Comparison of ENCODE assay signal across 8 cellular contexts in genomic region chr1:156419863-156420208, GRCh38. TPM values are rescaled to one million over a fixed set of nuclear protein-coding genes. Genes with fewer than 3 reads are reported as not detected.
DNase-seq lines count a peak whose midpoint lies in the region; ATAC-seq, FAIRE-seq and TF ChIP-seq lines count a peak whose summit lies in the region.
"Had no signal": no experiment of that assay in that cellular context is flagged by ENCODE, and none has a peak within 500 bp of the region (broad histone marks: within the 10 kb centered on the region; RNA-seq: fewer than 3 reads in every experiment).

No MANE protein-coding gene starts in this region.

- no peak overlapping the region for H2BK12ac ChIP-seq in H1 (ENCODE audit: low read depth, low read length)

- H2BK120ac ChIP-seq in H1 (replicated peaks; ENCODE audit: low read depth, low read length): no peak overlapping the region

- no peak overlapping the region for H2BK20ac ChIP-seq in H1 (ENCODE audit: low read length)

- no peak overlapping the region for H4K91ac ChIP-seq in H1 (replicated peaks; ENCODE audit: insufficient read length, low read length)

- no peak overlapping the region for H3K23ac ChIP-seq in H1 (ENCODE audit: insufficient read length)

- H3K4ac ChIP-seq in H1 (replicated peaks; ENCODE audit: insufficient read length, low read depth, low read length): no peak overlapping the region

- CTCF ChIA-PET in SK-N-SH (lab: Yijun Ruan, JAX): interaction anchor here (0.5 to 29.5 kb wide), 27 partner anchors 9 to 306 kb away, joined by 3 to 412 read pairs (median 5); partner anchors contain the start of genes HAPLN2 and PMF1
- CTCF ChIA-PET in H1 (lab: Charles Lee; ENCODE audit: partially characterized antibody): interaction anchor here (0.6 to 16.8 kb wide), 21 partner anchors 10 to 580 kb away, joined by 3 to 517 read pairs (median 4); no protein-coding TSS in a partner anchor

- no peaks in the 10 kb centered on the region for H3K9me3 ChIP-seq in SK-N-SH
- no peaks in the 10 kb centered on the region for H3K9me3 ChIP-seq in H1 (ENCODE audit: insufficient read depth in 2 of 2, low read depth in 1 of 2, low read length in 1 of 2)

- peaks cover 11 to 28% of the 10 kb centered on the region in 2 experiments; a peak in 3 of 4 replicates for H3K4me1 ChIP-seq in SK-N-SH (ENCODE audit: control insufficient read depth in 1 of 2, insufficient read depth in 2 of 2, low read depth in 1 of 2, low read length in 1 of 2)
- peaks cover 10 to 26% (median 16%) of the 10 kb centered on the region in 4 experiments for H3K4me1 ChIP-seq in H1 (replicated peaks in 1 of 4; ENCODE audit: control insufficient read depth in 3 of 4, insufficient read depth in 4 of 4, low read length in 3 of 4)

- FAIRE-seq in H1 (lab: Jason Lieb, UNC): no peak

- H3K18ac ChIP-seq in H1 (ENCODE audit: extremely low read depth, low read length): no peak overlapping the region; the same call in 1 of the 2 replicates

- no peaks in the 10 kb centered on the region for H3K36me3 ChIP-seq in SK-N-SH (replicated peaks in 1 of 2; ENCODE audit: control insufficient read depth in 1 of 2, insufficient read depth in 2 of 2, low read length in 1 of 2)
- H3K36me3 ChIP-seq in H1 (ENCODE audit: control insufficient read depth in 2 of 4, insufficient read depth in 4 of 4, low read length in 3 of 4): no peaks in the 10 kb centered on the region

- H3K27me3 ChIP-seq in SK-N-SH (ENCODE audit: insufficient read depth): peaks cover 46% of the 10 kb centered on the region
- peaks cover 34 to 58% (median 52%) of the 10 kb centered on the region in 4 experiments for H3K27me3 ChIP-seq in H1 (replicated peaks in 1 of 4; ENCODE audit: control insufficient read depth in 3 of 4, extremely low read depth in 1 of 4, insufficient read depth in 3 of 4, low read length in 3 of 4)

- 41% methylated on average over 5 of the region's 6 CpGs for WGBS in SK-N-SH (ENCODE audit: low lambda C conversion rate)
- WGBS in H1 (ENCODE audit: extremely low coverage in 1 of 2, insufficient coverage in 1 of 2, insufficient read length in 1 of 2, insufficient replicate concordance in 2 of 2, low coverage in 1 of 2, low lambda C conversion rate in 2 of 2, missing lambda C conversion rate in 1 of 2), 2 experiments: 5% methylated on average over 6 of the region's 6 CpGs; no CpG with 5 or more reads in 1 of the 2 experiments

- H3K27ac ChIP-seq in SK-N-SH (ENCODE audit: low read depth in 2 of 2, low read length in 1 of 2): no peak overlapping the region
- H3K27ac ChIP-seq in H1 (ENCODE audit: low read depth, low read length): no peak overlapping the region

- ATAC-seq in GM18868 (IDR thresholded peaks at IDR 0.05; ENCODE audit: unreplicated experiment): peak; percentile 7
- no peak for ATAC-seq in GM19023 (IDR thresholded peaks at IDR 0.05; ENCODE audit: unreplicated experiment)
- ATAC-seq: Panc1 had no signal

- TF ChIP-seq EP300 in SK-N-SH (IDR thresholded peaks at IDR 0.05; ENCODE audit: borderline replicate concordance in 1 of 2, low read depth in 1 of 2, low read length in 1 of 2): no peak
- TF ChIP-seq EP300 in H1 (IDR thresholded peaks at IDR 0.05; ENCODE audit: borderline replicate concordance in 1 of 2, low read depth in 2 of 2, low read length in 2 of 2): no peak

- H4K5ac ChIP-seq in H1 (ENCODE audit: insufficient read length, low read depth, low read length): no peak overlapping the region

- TF ChIP-seq RAD21 in SK-N-SH (IDR thresholded peaks at IDR 0.05; ENCODE audit: low read length) (0 out of 2 replicates have a peak, but pooled peaks have one; percentile 22), H1 (IDR thresholded peaks at IDR 0.05 in 1 of 2, conservative IDR thresholded peaks at IDR 0.05 in 1 of 2; ENCODE audit: low read depth in 2 of 2, low read length in 2 of 2) (peak; percentile 41 to 54; a peak in 3 of 4 replicates)

- POLR2A ChIA-PET in SK-N-SH (lab: Yijun Ruan, JAX) (interaction anchor here (1.2 kb wide), 1 partner anchor 9 kb away, joined by 3 read pairs; no protein-coding TSS in a partner anchor), H1 (lab: Charles Lee; ENCODE audit: partially characterized antibody) (interaction anchor here (0.7 to 2.1 kb wide), 13 partner anchors 9 to 79 kb away, joined by 3 to 26 read pairs (median 4); no protein-coding TSS in a partner anchor)

- peak; percentile 38 for TF ChIP-seq CTCF in SK-N-SH (IDR thresholded peaks at IDR 0.05)
- TF ChIP-seq CTCF in H1 (IDR thresholded peaks at IDR 0.05; ENCODE audit: control extremely low read depth in 1 of 3, insufficient read depth in 1 of 3, low read depth in 1 of 3, low read length in 3 of 3): peak; percentile 57 to 81 (median 80)

- no peaks in the 10 kb centered on the region for H3K79me1 ChIP-seq in H1 (ENCODE audit: low read depth, low read length)

- H3K4me3 ChIP-seq in SK-N-SH (ENCODE audit: low read depth in 2 of 2, low read length in 1 of 2) (peak overlapping the region; percentile 10 to 48; a peak in 2 of 4 replicates), H1 (ENCODE audit: extremely low read depth in 1 of 4, insufficient read depth in 2 of 4, low read depth in 3 of 4, low read length in 4 of 4) (peak overlapping the region; percentile 17 to 61 (median 44); a peak in 7 of 8 replicates)

- no peak overlapping the region for H2BK5ac ChIP-seq in H1 (ENCODE audit: low read depth, low read length)

- H2AK5ac ChIP-seq in H1 (ENCODE audit: low read depth, low read length): no peak overlapping the region

- H3F3A ChIP-seq in SK-N-SH (replicated peaks; ENCODE audit: insufficient read depth): peaks cover 4% of the 10 kb centered on the region

- H3K9me2 ChIP-seq in SK-N-SH: no peaks in the 10 kb centered on the region

- no peaks in the 10 kb centered on the region for H3K79me2 ChIP-seq in SK-N-SH (ENCODE audit: insufficient read depth)
- H3K79me2 ChIP-seq in H1 (ENCODE audit: control insufficient read depth in 1 of 2, insufficient read depth in 2 of 2, low read length in 2 of 2): no peaks in the 10 kb centered on the region

- H2BK15ac ChIP-seq in H1 (ENCODE audit: low read length): no peak overlapping the region; the same call in 1 of the 2 replicates

- H2AFZ ChIP-seq in SK-N-SH (ENCODE audit: low read depth) (no peak overlapping the region), H1 (ENCODE audit: low read length) (no peak overlapping the region)

- no peak overlapping the region for H4K8ac ChIP-seq in H1 (ENCODE audit: extremely low read depth, insufficient read depth, low read length)

- peaks cover 11% of the 10 kb centered on the region for H3K23me2 ChIP-seq in H1 (ENCODE audit: low read depth, low read length)

- peak; percentile 84 for DNase-seq in SK-N-SH
- DNase-seq in H1 (ENCODE audit: low read depth in 1 of 2, low spot score in 2 of 2): peak in 1 of 2 experiments; percentile 82
- DNase-seq in stimulated activated CD8-positive, alpha-beta memory T cell treated with anti-CD3 and anti-CD28 coated beads, Interleukin-7, amount 100 ng/mL, for 4 hours (ENCODE audit: low read depth in 2 of 2): peak; percentile 37 to 38
- no peak for DNase-seq in NCI-H2227 treated with DMSO at 0.1 percent for 48 hours (lab: John Stamatoyannopoulos, UW)
- no peak for DNase-seq in dedifferentiated amniotic fluid mesenchymal stem cell (ENCODE audit: extremely low spot score)

- H3K14ac ChIP-seq in H1 (ENCODE audit: insufficient read length): no peak overlapping the region

- H3K4me2 ChIP-seq in SK-N-SH (peak overlapping the region; percentile 69), H1 (ENCODE audit: insufficient read depth in 1 of 2, low read depth in 2 of 2, low read length in 2 of 2) (peak overlapping the region; percentile 78 to 96)

- H4K20me1 ChIP-seq in SK-N-SH (ENCODE audit: insufficient read depth) (no peaks in the 10 kb centered on the region), H1 (replicated peaks in 1 of 2; ENCODE audit: control insufficient read depth in 1 of 2, insufficient read depth in 2 of 2, low read length in 2 of 2) (peaks cover 0 to 5% of the 10 kb centered on the region in 2 experiments)

- H3K9ac ChIP-seq in SK-N-SH (no peak overlapping the region), H1 (replicated peaks in 1 of 4; ENCODE audit: extremely low read depth in 1 of 4, low read depth in 3 of 4, low read length in 3 of 4) (no peak overlapping the region)

- H3K56ac ChIP-seq in H1 (replicated peaks; ENCODE audit: insufficient read length, low read depth, low read length): no peak overlapping the region

- TF ChIP-seq POLR2A in H1 (IDR thresholded peaks at IDR 0.05; ENCODE audit: control extremely low read depth in 1 of 2, low read depth in 2 of 2, low read length in 2 of 2): no peak

TF ChIP-seq in SK-N-SH, 30 proteins besides CTCF, POLR2A, EP300 and RAD21 (continues in another document):
- TF ChIP-seq RCOR1 (IDR thresholded peaks at IDR 0.05; ENCODE audit: low read length) (no peak), TAF1 (IDR thresholded peaks at IDR 0.05; ENCODE audit: borderline replicate concordance, low read depth, low read length) (no peak), GABPA (IDR thresholded peaks at IDR 0.05; ENCODE audit: low read depth) (no peak), SMC3 (IDR thresholded peaks at IDR 0.05; ENCODE audit: low read depth, low read length) (no peak), SIN3A (IDR thresholded peaks at IDR 0.05; ENCODE audit: borderline replicate concordance, low read depth, low read length) (no peak), JUND (IDR thresholded peaks at IDR 0.05) (no peak), FOSL2 (IDR thresholded peaks at IDR 0.05; ENCODE audit: borderline replicate concordance, low read depth) (no peak)

RNA-seq across cellular contexts. Expression of gene RHBG, which starts 50.8 kb away (rescaled TPM):
- 0.18 TPM in 1 of 2 replicates, not detected in the other for polyA plus RNA-seq in SK-N-SH (2012; rRNA removed)
- polyA plus RNA-seq in SK-N-SH (2012; cell fraction: cytosol; rRNA removed): not detected in 2 replicates
- 0.15 TPM in 1 of 2 replicates, not detected in the other for polyA plus RNA-seq in SK-N-SH (2012; cell fraction: nucleus; rRNA removed)
- total RNA-seq in H1 (2021; fragmentation: NEBNext Ultra II Directional; extraction: Animal tissue kit (Norgen Biotek cat#: 25700)): 2.2 and 2.6 TPM in 2 replicates
- polyA plus RNA-seq in H1 (2011; rRNA removed): 2.7 and 3.1 TPM in 2 replicates
- polyA plus RNA-seq in H1 (2011; cell fraction: cytosol; rRNA removed): 2.7 TPM
- 6.5 TPM for polyA plus RNA-seq in H1 (2011; cell fraction: nucleus; rRNA removed)
- polyA plus RNA-seq in H1 (2012, experiment 1 of 2): 1.9 to 2.4 TPM (median 2.1 TPM) in 4 replicates
- polyA plus RNA-seq in H1 (2012, experiment 2 of 2): 0.92 TPM
- polyA plus RNA-seq in H1 (2013, experiment 1 of 2): 2.1 TPM
- 1.7 TPM for polyA plus RNA-seq in H1 (2013, experiment 2 of 2)
- polyA minus RNA-seq in H1 (2011; rRNA and poly(A)+ RNA removed): 1.2 and 1.5 TPM in 2 replicates
- polyA minus RNA-seq in H1 (2011; cell fraction: cytosol; rRNA and poly(A)+ RNA removed): 2.1 TPM
- 5.1 TPM for polyA minus RNA-seq in H1 (2011; cell fraction: nucleus; rRNA and poly(A)+ RNA removed)

Comparison
In these comparisons a context has a peak if more than half of its experiments do, and no peak if none do; other contexts are left out.
1. DNase-seq: peak in SK-N-SH (single experiment) and stimulated activated CD8-positive, alpha-beta memory T cell treated with anti-CD3 and anti-CD28 coated beads, Interleukin-7, amount 100 ng/mL, for 4 hours (2 of 2); none in NCI-H2227 treated with DMSO at 0.1 percent for 48 hours (single experiment) and dedifferentiated amniotic fluid mesenchymal stem cell (single experiment).